Comparison of ENCODE assay signal across 8 cellular contexts in genomic region chr10:72334832-72335393, GRCh38. TPM values are rescaled to one million over a fixed set of nuclear protein-coding genes. Genes with fewer than 3 reads are reported as not detected.
DNase-seq lines count a peak whose midpoint lies in the region; ATAC-seq and TF ChIP-seq lines count a peak whose summit lies in the region.

No MANE protein-coding gene starts in this region.

- H3K27me3 ChIP-seq in Loucy (ENCODE audit: insufficient read depth, low read length, poor library complexity, severe bottlenecking) (no peaks in the 10 kb centered on the region), muscle layer of duodenum (ENCODE audit: low read depth, low read length) (no peaks in the 10 kb centered on the region), H7 (ENCODE audit: control insufficient read depth, insufficient read depth, low read length) (no peaks in the 10 kb centered on the region)

- peaks cover 30% of the 10 kb centered on the region for H3K79me2 ChIP-seq in Loucy (ENCODE audit: insufficient read depth, low read length)

- H3K4me1 ChIP-seq in Loucy (ENCODE audit: insufficient read depth, low read length, poor library complexity, severe bottlenecking) = peaks cover 61% of the 10 kb centered on the region
- peaks cover 14 to 53% of the 10 kb centered on the region in 2 donors for H3K4me1 ChIP-seq in muscle layer of duodenum (ENCODE audit: control insufficient read depth in 1 of 2, insufficient read depth in 2 of 2, low read length in 2 of 2)

- peak; percentile 54 for ATAC-seq in GM21576 (IDR thresholded peaks at IDR 0.05; ENCODE audit: unreplicated experiment)
- ATAC-seq in activated CD8-positive, alpha-beta T cell treated with anti-CD3 and anti-CD28 coated beads for 36 hours = peak; percentile 48
- ATAC-seq in effector memory CD8-positive, alpha-beta T cell (replicated peaks) = peak; percentile 68

- peak overlapping the region; percentile 70 for H3K27ac ChIP-seq in muscle layer of duodenum (ENCODE audit: low read length)

- CTCF ChIA-PET in activated CD8-positive, alpha-beta T cell treated with anti-CD3 and anti-CD28 coated beads for 36 hours (lab: Charles Lee) = interaction anchor here (1.0 to 10.9 kb wide), 14 partner anchors 9 to 286 kb away, joined by 3 to 164 read pairs (median 8); partner anchors contain the start of genes ANAPC16, ASCC1 and DDIT4

- H3F3A ChIP-seq in Loucy (ENCODE audit: low read depth) = peaks cover 12% of the 10 kb centered on the region; the same call in 1 of the 2 replicates

- H3K9me2 ChIP-seq in Loucy (replicated peaks; ENCODE audit: low read depth, low read length) = no peaks in the 10 kb centered on the region

- peak overlapping the region; percentile 69 for H3K4me3 ChIP-seq in Loucy (ENCODE audit: low read length, poor library complexity, severe bottlenecking)
- H3K4me3 ChIP-seq in muscle layer of duodenum (ENCODE audit: low read depth in 1 of 2, low read length in 2 of 2) = no peak overlapping the region
- no peak overlapping the region for H3K4me3 ChIP-seq in H7 (ENCODE audit: insufficient read depth, low read depth, low read length)

- H3K4me2 ChIP-seq in Loucy (ENCODE audit: low read depth, low read length, poor library complexity, severe bottlenecking) = peak overlapping the region; percentile 97

- no peak overlapping the region for H2AFZ ChIP-seq in Loucy (ENCODE audit: low read length)

- H3K36me3 Mint-ChIP-seq in activated CD8-positive, alpha-beta T cell treated with anti-CD3 and anti-CD28 coated beads for 36 hours (ENCODE audit: low read depth) = peaks cover 40% of the 10 kb centered on the region
- peaks cover 56% of the 10 kb centered on the region for H3K36me3 Mint-ChIP-seq in effector memory CD8-positive, alpha-beta T cell (ENCODE audit: insufficient read depth)

- TF ChIP-seq CTCF in Loucy (conservative IDR thresholded peaks at IDR 0.05; ENCODE audit: low read length) = peak; percentile 58
- peak; percentile 33 for TF ChIP-seq CTCF in activated CD8-positive, alpha-beta T cell treated with anti-CD3 and anti-CD28 coated beads for 36 hours (IDR thresholded peaks at IDR 0.05)

- peaks cover 3% of the 10 kb centered on the region for H4K20me1 ChIP-seq in Loucy (ENCODE audit: insufficient read depth, low read length, poor library complexity, severe bottlenecking)

- peaks cover 74% of the 10 kb centered on the region for H3K4me1 Mint-ChIP-seq in activated CD8-positive, alpha-beta T cell treated with anti-CD3 and anti-CD28 coated beads for 36 hours (ENCODE audit: low read depth)
- peaks cover 58 to 65% of the 10 kb centered on the region in 2 donors for H3K4me1 Mint-ChIP-seq in effector memory CD8-positive, alpha-beta T cell (ENCODE audit: low read depth in 2 of 2)

- H3K27ac Mint-ChIP-seq in activated CD8-positive, alpha-beta T cell treated with anti-CD3 and anti-CD28 coated beads for 36 hours = peak overlapping the region; percentile 84
- H3K27ac Mint-ChIP-seq in effector memory CD8-positive, alpha-beta T cell = peak overlapping the region; percentile 97 to 98

- peak overlapping the region; percentile 99 for H3K9ac ChIP-seq in Loucy (ENCODE audit: low read depth, low read length, poor library complexity, severe bottlenecking)

- POLR2A ChIA-PET in activated CD8-positive, alpha-beta T cell treated with anti-CD3 and anti-CD28 coated beads for 36 hours (lab: Charles Lee) = interaction anchor here (1.0 to 28.1 kb wide), 12 partner anchors 9 to 247 kb away, joined by 3 to 796 read pairs (median 8); partner anchors contain the start of genes ANAPC16, ASCC1, DDIT4 and DNAJB12

- H3K4me3 Mint-ChIP-seq in activated CD8-positive, alpha-beta T cell treated with anti-CD3 and anti-CD28 coated beads for 36 hours = peak overlapping the region; percentile 57
- H3K4me3 Mint-ChIP-seq in effector memory CD8-positive, alpha-beta T cell = peak overlapping the region; percentile 85 to 88

- H3K9me3 Mint-ChIP-seq in activated CD8-positive, alpha-beta T cell treated with anti-CD3 and anti-CD28 coated beads for 36 hours = no peaks in the 10 kb centered on the region
- H3K9me3 Mint-ChIP-seq in effector memory CD8-positive, alpha-beta T cell = no peaks in the 10 kb centered on the region

- DNase-seq in DMS 273 treated with DMSO at 0.1 percent for 48 hours (lab: John Stamatoyannopoulos, UW) (peak; percentile 28), H7 (no peak)
- DNase-seq in activated CD8-positive, alpha-beta T cell treated with anti-CD3 and anti-CD28 coated beads for 36 hours = peak; percentile 96
- peak; percentile 89 to 90 (median 90) for DNase-seq in effector memory CD8-positive, alpha-beta T cell
- DNase-seq in stimulated activated naive CD4-positive, alpha-beta T cell treated with Interleukin-2 at 50 U/mL for 16 hours (lab: John Stamatoyannopoulos, UW) = peak; percentile 71

- intact Hi-C loops in activated CD8-positive, alpha-beta T cell treated with anti-CD3 and anti-CD28 coated beads for 36 hours (cut with micrococcal nuclease) = loop anchor here (2.0 to 10.0 kb wide), 4 partner anchors 43 to 250 kb away; partner anchors contain the start of genes ANAPC16, ASCC1, DDIT4 and SPOCK2

- peaks cover 13% of the 10 kb centered on the region; the same call in 1 of the 2 replicates for H3K36me3 ChIP-seq in Loucy (ENCODE audit: insufficient read depth, low read length)
- H3K36me3 ChIP-seq in muscle layer of duodenum (ENCODE audit: control insufficient read depth in 1 of 2, insufficient read depth in 2 of 2, low read length in 2 of 2) = peaks cover 12 to 35% of the 10 kb centered on the region in 2 donors
- peaks cover 14% of the 10 kb centered on the region for H3K36me3 ChIP-seq in H7 (replicated peaks; ENCODE audit: control insufficient read depth, insufficient read depth, low read length)

- H3K9me3 ChIP-seq in Loucy (ENCODE audit: insufficient read depth, low read depth, low read length) (no peaks in the 10 kb centered on the region), muscle layer of duodenum (ENCODE audit: control insufficient read depth in 1 of 2, low read length in 2 of 2) (no peaks in the 10 kb centered on the region)

- H3K27me3 Mint-ChIP-seq in activated CD8-positive, alpha-beta T cell treated with anti-CD3 and anti-CD28 coated beads for 36 hours = no peaks in the 10 kb centered on the region
- H3K27me3 Mint-ChIP-seq in effector memory CD8-positive, alpha-beta T cell = no peaks in the 10 kb centered on the region

RNA-seq across cellular contexts. Expression of gene DNAJB12, which starts 19.8 kb away (rescaled TPM):
- total RNA-seq in activated CD8-positive, alpha-beta T cell treated with anti-CD3 and anti-CD28 coated beads for 36 hours = 10 to 100 TPM; 17.1 to 17.5 TPM
- total RNA-seq in H7 (2014; rRNA removed; shearing (Covaris generic)) = 18.8 and 19.3 TPM in 2 replicates
